Comparison of ENCODE assay signal across 10 cellular contexts in the genomic region with DNA sequence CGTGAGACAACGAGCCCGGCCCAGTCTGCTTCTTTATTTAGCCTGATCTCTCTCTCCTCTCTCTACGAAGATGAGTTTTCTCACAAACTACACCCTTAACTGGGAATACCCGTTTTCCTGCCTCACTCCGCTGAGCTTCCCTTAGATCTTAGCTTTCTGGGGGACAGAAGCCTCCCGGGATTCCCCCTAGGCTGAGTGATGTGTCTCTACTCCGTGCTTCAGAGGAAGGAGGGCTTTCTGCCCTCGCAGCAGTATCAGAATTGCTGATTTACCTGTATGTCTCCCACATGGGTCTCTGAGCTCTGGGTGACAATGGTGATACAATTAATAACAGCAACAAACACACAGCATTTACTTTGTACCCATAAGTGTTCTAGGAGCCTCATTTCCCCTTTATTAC. TPM values are rescaled to one million over a fixed set of nuclear protein-coding genes. Genes with fewer than 3 reads are reported as not detected.
DNase-seq lines count a peak whose midpoint lies in the region; ATAC-seq, FAIRE-seq and TF ChIP-seq lines count a peak whose summit lies in the region.
"Had no signal": no experiment of that assay in that cellular context is flagged by ENCODE, and none has a peak within 500 bp of the region (broad histone marks: within the 10 kb centered on the region; RNA-seq: fewer than 3 reads in every experiment).

No MANE protein-coding gene starts in this region.

- intact Hi-C loops in dendritic cell treated with granulocyte-macrophage colony-stimulating factor and Interleukin-4, amounts not matched to agents 40 ng/mL and 50 ng/mL, for 4 days (cut with micrococcal nuclease): no loop called here
- intact Hi-C loops in adrenal gland (cut with DNase I): no loop called here

- TF ChIP-seq CTCF in osteocyte (IDR thresholded peaks at IDR 0.05): no peak
- TF ChIP-seq CTCF in adrenal gland (IDR thresholded peaks at IDR 0.05): no peak

- peaks cover 29% of the 10 kb centered on the region for H3K36me3 Mint-ChIP-seq in activated CD8-positive, alpha-beta memory T cell treated with anti-CD3 and anti-CD28 coated beads, Interleukin-2, amount 10 ng/mL, durations not matched to agents 7 days and 5 days
- H3K36me3 Mint-ChIP-seq in dendritic cell treated with granulocyte-macrophage colony-stimulating factor and Interleukin-4, amounts not matched to agents 40 ng/mL and 50 ng/mL, for 4 days (ENCODE audit: low read depth): peaks cover 36% of the 10 kb centered on the region
- H3K36me3 Mint-ChIP-seq in osteocyte (ENCODE audit: unreplicated experiment): peaks cover 25% of the 10 kb centered on the region

- CTCF ChIA-PET in activated CD8-positive, alpha-beta memory T cell treated with anti-CD3 and anti-CD28 coated beads, Interleukin-2, amount 10 ng/mL, durations not matched to agents 7 days and 5 days (lab: Charles Lee): interaction anchor here (1.0 to 2.8 kb wide), 4 partner anchors 9 to 159 kb away, joined by 3 to 9 read pairs (median 5); no protein-coding TSS in a partner anchor

- peaks cover 29% of the 10 kb centered on the region for H3K4me1 Mint-ChIP-seq in activated CD8-positive, alpha-beta memory T cell treated with anti-CD3 and anti-CD28 coated beads, Interleukin-2, amount 10 ng/mL, durations not matched to agents 7 days and 5 days
- H3K4me1 Mint-ChIP-seq in dendritic cell treated with granulocyte-macrophage colony-stimulating factor and Interleukin-4, amounts not matched to agents 40 ng/mL and 50 ng/mL, for 4 days (ENCODE audit: low read depth): peaks cover 33% of the 10 kb centered on the region
- H3K4me1 Mint-ChIP-seq in osteocyte (ENCODE audit: unreplicated experiment): peaks cover 23% of the 10 kb centered on the region

- H3K27ac ChIP-seq in KOPT-K1 (ENCODE audit: low read depth, low read length, poor library complexity, severe bottlenecking) (peak overlapping the region; percentile 75), adrenal gland (peak overlapping the region in 1 of 5 donors; percentile 62)

- no peak for TF ChIP-seq POLR2A in adrenal gland (IDR thresholded peaks at IDR 0.05)

- peak overlapping the region in 2 of 4 donors; percentile 69 to 78 for H3K4me3 ChIP-seq in adrenal gland

- peaks cover 6% of the 10 kb centered on the region for H3K9me3 ChIP-seq in KOPT-K1 (ENCODE audit: insufficient read depth, low read length, poor library complexity, severe bottlenecking)
- no peaks in the 10 kb centered on the region for H3K9me3 ChIP-seq in adrenal gland (replicated peaks in 1 of 3)

- no peak for DNase-seq in activated CD8-positive, alpha-beta memory T cell treated with anti-CD3 and anti-CD28 coated beads, Interleukin-2, amount 10 ng/mL, durations not matched to agents 7 days and 5 days
- DNase-seq in activated CD8-positive, alpha-beta memory T cell treated with anti-CD3 and anti-CD28 coated beads, Interleukin-2, amount 50 U/mL, for 48 hours: no peak
- DNase-seq in osteocyte (ENCODE audit: extremely low spot score, unreplicated experiment) (no peak), AG20443 (ENCODE audit: low spot score) (no peak), frontal cortex (ENCODE audit: low spot score in 2 of 2) (no peak), adrenal gland (no peak)

- H3K27me3 ChIP-seq in adrenal gland: no peaks in the 10 kb centered on the region

- no peaks in the 10 kb centered on the region for H3K9me3 Mint-ChIP-seq in activated CD8-positive, alpha-beta memory T cell treated with anti-CD3 and anti-CD28 coated beads, Interleukin-2, amount 10 ng/mL, durations not matched to agents 7 days and 5 days (ENCODE audit: low read depth)
- H3K9me3 Mint-ChIP-seq in dendritic cell treated with granulocyte-macrophage colony-stimulating factor and Interleukin-4, amounts not matched to agents 40 ng/mL and 50 ng/mL, for 4 days: no peaks in the 10 kb centered on the region
- H3K9me3 Mint-ChIP-seq in osteocyte (ENCODE audit: unreplicated experiment): no peaks in the 10 kb centered on the region

- peak overlapping the region; percentile 83 for H3K27ac Mint-ChIP-seq in activated CD8-positive, alpha-beta memory T cell treated with anti-CD3 and anti-CD28 coated beads, Interleukin-2, amount 10 ng/mL, durations not matched to agents 7 days and 5 days
- H3K27ac Mint-ChIP-seq in dendritic cell treated with granulocyte-macrophage colony-stimulating factor and Interleukin-4, amounts not matched to agents 40 ng/mL and 50 ng/mL, for 4 days: peak overlapping the region; percentile 91
- peak overlapping the region; percentile 31 for H3K27ac Mint-ChIP-seq in osteocyte (ENCODE audit: unreplicated experiment)

- 54 to 64% (median 55%) methylated on average over 9 of the region's 9 CpGs for WGBS in adrenal gland, 4 donors

- peak overlapping the region; percentile 81 for H3K4me3 Mint-ChIP-seq in activated CD8-positive, alpha-beta memory T cell treated with anti-CD3 and anti-CD28 coated beads, Interleukin-2, amount 10 ng/mL, durations not matched to agents 7 days and 5 days
- H3K4me3 Mint-ChIP-seq in dendritic cell treated with granulocyte-macrophage colony-stimulating factor and Interleukin-4, amounts not matched to agents 40 ng/mL and 50 ng/mL, for 4 days: peak overlapping the region; percentile 93
- peak overlapping the region; percentile 80 for H3K4me3 Mint-ChIP-seq in osteocyte (ENCODE audit: unreplicated experiment)

- H3K36me3 ChIP-seq in KOPT-K1 (ENCODE audit: insufficient read depth, low read length) (peaks cover 33% of the 10 kb centered on the region), adrenal gland (replicated peaks in 1 of 2) (peaks cover 0 to 10% of the 10 kb centered on the region in 2 donors)

- peaks cover 5 to 10% of the 10 kb centered on the region in 2 donors for H3K4me1 ChIP-seq in adrenal gland (replicated peaks in 1 of 2)

- no peak for FAIRE-seq in frontal cortex (lab: Jason Lieb, UNC)
- FAIRE-seq: G401.6 had no signal

- no peaks in the 10 kb centered on the region for H3K27me3 Mint-ChIP-seq in activated CD8-positive, alpha-beta memory T cell treated with anti-CD3 and anti-CD28 coated beads, Interleukin-2, amount 10 ng/mL, durations not matched to agents 7 days and 5 days
- no peaks in the 10 kb centered on the region for H3K27me3 Mint-ChIP-seq in dendritic cell treated with granulocyte-macrophage colony-stimulating factor and Interleukin-4, amounts not matched to agents 40 ng/mL and 50 ng/mL, for 4 days
- no peaks in the 10 kb centered on the region for H3K27me3 Mint-ChIP-seq in osteocyte (ENCODE audit: unreplicated experiment)

- no peak for ATAC-seq in activated CD8-positive, alpha-beta memory T cell treated with anti-CD3 and anti-CD28 coated beads, Interleukin-2, amount 10 ng/mL, durations not matched to agents 7 days and 5 days

RNA-seq across cellular contexts. Expression of a gene that starts 1.0 kb away (rescaled TPM):
- 10 to 100 TPM; 55.8 to 68.8 TPM for total RNA-seq in activated CD8-positive, alpha-beta memory T cell treated with anti-CD3 and anti-CD28 coated beads, Interleukin-2, amount 10 ng/mL, durations not matched to agents 7 days and 5 days
- total RNA-seq in osteocyte (34.7 and 37.2 TPM in 2 replicates), frontal cortex (46.9 TPM), adrenal gland (10 to 100 TPM; 26.8 to 50.2 (median 33.7) TPM)
- 100 to 1,000 TPM in 2 of 3 donors, 1 to 10 TPM in 1; 8.0 to 172 (median 114) TPM for polyA plus RNA-seq in adrenal gland

RNA-seq across cellular contexts. Expression of a gene that starts 29.2 kb away (rescaled TPM):
- total RNA-seq in activated CD8-positive, alpha-beta memory T cell treated with anti-CD3 and anti-CD28 coated beads, Interleukin-2, amount 10 ng/mL, durations not matched to agents 7 days and 5 days: not detected
- total RNA-seq in osteocyte (not detected in 2 replicates), frontal cortex (0.82 TPM), adrenal gland (not detected)
- not detected for polyA plus RNA-seq in adrenal gland

RNA-seq across cellular contexts. Expression of a gene that starts 43.0 kb away (rescaled TPM):
- not detected for total RNA-seq in activated CD8-positive, alpha-beta memory T cell treated with anti-CD3 and anti-CD28 coated beads, Interleukin-2, amount 10 ng/mL, durations not matched to agents 7 days and 5 days
- total RNA-seq in osteocyte: 3.4 and 4.2 TPM in 2 replicates
- total RNA-seq in frontal cortex: not detected
- total RNA-seq in adrenal gland: 100 to 1,000 TPM in 4 of 8 donors, 10 to 100 TPM in 4; 13.4 to 633 (median 92.8) TPM
- 100 to 1,000 TPM in 1 of 3 donors, 10 to 100 TPM in 2; 52.7 to 488 (median 90.1) TPM for polyA plus RNA-seq in adrenal gland
- total RNA-seq: dermis microvascular lymphatic vessel endothelial cell had no signal

RNA-seq across cellular contexts. Expression of a gene that starts 47.0 kb away (rescaled TPM):
- total RNA-seq in activated CD8-positive, alpha-beta memory T cell treated with anti-CD3 and anti-CD28 coated beads, Interleukin-2, amount 10 ng/mL, durations not matched to agents 7 days and 5 days: not detected
- total RNA-seq in osteocyte: not detected in 2 replicates
- total RNA-seq in frontal cortex: 0.41 TPM
- 1 to 10 TPM in 5 of 8 donors, under 1 TPM in 3; 0.18 to 4.9 (median 1.7) TPM for total RNA-seq in adrenal gland
- 10 to 100 TPM in 1 of 3 donors, 1 to 10 TPM in 2; 1.5 to 52.5 (median 8.2) TPM for polyA plus RNA-seq in adrenal gland
- total RNA-seq: dermis microvascular lymphatic vessel endothelial cell had no signal

Comparison
In these comparisons a context has a peak if more than half of its experiments do, and no peak if none do; other contexts are left out.
1. H3K27ac Mint-ChIP-seq: peak in every context shown above with its lines; median percentile 91 in dendritic cell treated with granulocyte-macrophage colony-stimulating factor and Interleukin-4, amounts not matched to agents 40 ng/mL and 50 ng/mL, for 4 days; 83 in activated CD8-positive, alpha-beta memory T cell treated with anti-CD3 and anti-CD28 coated beads, Interleukin-2, amount 10 ng/mL, durations not matched to agents 7 days and 5 days; 31 in osteocyte.